In the genomic region with DNA sequence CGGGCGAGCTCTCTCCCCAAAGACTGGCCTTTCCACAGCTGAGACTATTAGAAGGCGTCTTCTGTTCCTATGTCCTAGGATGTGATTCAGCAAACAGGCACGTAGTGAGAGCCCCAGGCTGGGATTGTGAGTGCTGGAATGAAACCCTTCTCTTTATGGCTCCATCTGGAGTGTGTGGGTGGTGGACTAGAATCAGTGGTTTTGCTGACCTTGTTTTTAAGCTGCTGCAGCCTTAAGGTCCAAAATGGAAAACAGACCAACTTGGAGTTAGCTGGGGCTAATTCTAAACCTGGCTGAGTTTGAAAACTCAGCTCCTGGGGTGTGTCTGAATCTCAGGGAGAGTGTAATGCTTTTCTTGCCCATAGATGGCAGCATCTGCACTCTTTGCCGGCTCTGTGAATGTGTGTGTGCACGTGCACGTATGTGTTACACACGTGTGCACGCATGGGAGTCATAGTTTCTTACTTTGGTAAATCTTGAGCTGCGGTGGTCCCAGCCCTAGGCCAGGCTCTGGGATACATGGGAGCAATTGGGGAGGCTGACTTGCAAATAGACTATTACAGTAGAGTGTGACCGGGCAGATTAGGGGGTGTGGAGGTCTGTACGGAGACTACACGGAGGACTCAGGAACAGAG, we compare ENCODE assay signal across 1 cellular context.
TF ChIP-seq lines count a peak whose summit lies in the region.

No MANE protein-coding gene starts in this region.

TF ChIP-seq in HepG2, 621 proteins besides CTCF, POLR2A, EP300 and RAD21 (continued from another document and continues in another):
- TF ChIP-seq, protein P1, sequence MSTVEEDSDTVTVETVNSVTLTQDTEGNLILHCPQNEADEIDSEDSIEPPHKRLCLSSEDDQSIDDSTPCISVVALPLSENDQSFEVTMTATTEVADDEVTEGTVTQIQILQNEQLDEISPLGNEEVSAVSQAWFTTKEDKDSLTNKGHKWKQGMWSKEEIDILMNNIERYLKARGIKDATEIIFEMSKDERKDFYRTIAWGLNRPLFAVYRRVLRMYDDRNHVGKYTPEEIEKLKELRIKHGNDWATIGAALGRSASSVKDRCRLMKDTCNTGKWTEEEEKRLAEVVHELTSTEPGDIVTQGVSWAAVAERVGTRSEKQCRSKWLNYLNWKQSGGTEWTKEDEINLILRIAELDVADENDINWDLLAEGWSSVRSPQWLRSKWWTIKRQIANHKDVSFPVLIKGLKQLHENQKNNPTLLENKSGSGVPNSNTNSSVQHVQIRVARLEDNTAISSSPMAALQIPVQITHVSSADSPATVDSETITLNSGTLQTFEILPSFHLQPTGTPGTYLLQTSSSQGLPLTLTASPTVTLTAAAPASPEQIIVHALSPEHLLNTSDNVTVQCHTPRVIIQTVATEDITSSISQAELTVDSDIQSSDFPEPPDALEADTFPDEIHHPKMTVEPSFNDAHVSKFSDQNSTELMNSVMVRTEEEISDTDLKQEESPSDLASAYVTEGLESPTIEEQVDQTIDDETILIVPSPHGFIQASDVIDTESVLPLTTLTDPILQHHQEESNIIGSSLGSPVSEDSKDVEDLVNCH (CRISPR knock-in tag; IDR thresholded peaks at IDR 0.05): no peak
- TF ChIP-seq SMAD3 (CRISPR knock-in tag; IDR thresholded peaks at IDR 0.05): 0 out of 2 replicates have a peak, but pooled peaks have one; percentile 50
- no peak for TF ChIP-seq HOXA5 (CRISPR knock-in tag; IDR thresholded peaks at IDR 0.05)
- TF ChIP-seq, protein P2, sequence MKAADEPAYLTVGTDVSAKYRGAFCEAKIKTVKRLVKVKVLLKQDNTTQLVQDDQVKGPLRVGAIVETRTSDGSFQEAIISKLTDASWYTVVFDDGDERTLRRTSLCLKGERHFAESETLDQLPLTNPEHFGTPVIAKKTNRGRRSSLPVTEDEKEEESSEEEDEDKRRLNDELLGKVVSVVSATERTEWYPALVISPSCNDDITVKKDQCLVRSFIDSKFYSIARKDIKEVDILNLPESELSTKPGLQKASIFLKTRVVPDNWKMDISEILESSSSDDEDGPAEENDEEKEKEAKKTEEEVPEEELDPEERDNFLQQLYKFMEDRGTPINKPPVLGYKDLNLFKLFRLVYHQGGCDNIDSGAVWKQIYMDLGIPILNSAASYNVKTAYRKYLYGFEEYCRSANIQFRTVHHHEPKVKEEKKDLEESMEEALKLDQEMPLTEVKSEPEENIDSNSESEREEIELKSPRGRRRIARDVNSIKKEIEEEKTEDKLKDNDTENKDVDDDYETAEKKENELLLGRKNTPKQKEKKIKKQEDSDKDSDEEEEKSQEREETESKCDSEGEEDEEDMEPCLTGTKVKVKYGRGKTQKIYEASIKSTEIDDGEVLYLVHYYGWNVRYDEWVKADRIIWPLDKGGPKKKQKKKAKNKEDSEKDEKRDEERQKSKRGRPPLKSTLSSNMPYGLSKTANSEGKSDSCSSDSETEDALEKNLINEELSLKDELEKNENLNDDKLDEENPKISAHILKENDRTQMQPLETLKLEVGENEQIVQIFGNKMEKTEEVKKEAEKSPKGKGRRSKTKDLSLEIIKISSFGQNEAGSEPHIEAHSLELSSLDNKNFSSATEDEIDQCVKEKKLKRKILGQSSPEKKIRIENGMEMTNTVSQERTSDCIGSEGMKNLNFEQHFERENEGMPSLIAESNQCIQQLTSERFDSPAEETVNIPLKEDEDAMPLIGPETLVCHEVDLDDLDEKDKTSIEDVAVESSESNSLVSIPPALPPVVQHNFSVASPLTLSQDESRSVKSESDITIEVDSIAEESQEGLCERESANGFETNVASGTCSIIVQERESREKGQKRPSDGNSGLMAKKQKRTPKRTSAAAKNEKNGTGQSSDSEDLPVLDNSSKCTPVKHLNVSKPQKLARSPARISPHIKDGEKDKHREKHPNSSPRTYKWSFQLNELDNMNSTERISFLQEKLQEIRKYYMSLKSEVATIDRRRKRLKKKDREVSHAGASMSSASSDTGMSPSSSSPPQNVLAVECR (CRISPR knock-in tag; IDR thresholded peaks at IDR 0.05; ENCODE audit: borderline replicate concordance): peak; percentile 31; the same call in 1 of the 2 replicates
- TF ChIP-seq RAD51 (IDR thresholded peaks at IDR 0.05; ENCODE audit: borderline replicate concordance): no peak
- TF ChIP-seq, protein P3, sequence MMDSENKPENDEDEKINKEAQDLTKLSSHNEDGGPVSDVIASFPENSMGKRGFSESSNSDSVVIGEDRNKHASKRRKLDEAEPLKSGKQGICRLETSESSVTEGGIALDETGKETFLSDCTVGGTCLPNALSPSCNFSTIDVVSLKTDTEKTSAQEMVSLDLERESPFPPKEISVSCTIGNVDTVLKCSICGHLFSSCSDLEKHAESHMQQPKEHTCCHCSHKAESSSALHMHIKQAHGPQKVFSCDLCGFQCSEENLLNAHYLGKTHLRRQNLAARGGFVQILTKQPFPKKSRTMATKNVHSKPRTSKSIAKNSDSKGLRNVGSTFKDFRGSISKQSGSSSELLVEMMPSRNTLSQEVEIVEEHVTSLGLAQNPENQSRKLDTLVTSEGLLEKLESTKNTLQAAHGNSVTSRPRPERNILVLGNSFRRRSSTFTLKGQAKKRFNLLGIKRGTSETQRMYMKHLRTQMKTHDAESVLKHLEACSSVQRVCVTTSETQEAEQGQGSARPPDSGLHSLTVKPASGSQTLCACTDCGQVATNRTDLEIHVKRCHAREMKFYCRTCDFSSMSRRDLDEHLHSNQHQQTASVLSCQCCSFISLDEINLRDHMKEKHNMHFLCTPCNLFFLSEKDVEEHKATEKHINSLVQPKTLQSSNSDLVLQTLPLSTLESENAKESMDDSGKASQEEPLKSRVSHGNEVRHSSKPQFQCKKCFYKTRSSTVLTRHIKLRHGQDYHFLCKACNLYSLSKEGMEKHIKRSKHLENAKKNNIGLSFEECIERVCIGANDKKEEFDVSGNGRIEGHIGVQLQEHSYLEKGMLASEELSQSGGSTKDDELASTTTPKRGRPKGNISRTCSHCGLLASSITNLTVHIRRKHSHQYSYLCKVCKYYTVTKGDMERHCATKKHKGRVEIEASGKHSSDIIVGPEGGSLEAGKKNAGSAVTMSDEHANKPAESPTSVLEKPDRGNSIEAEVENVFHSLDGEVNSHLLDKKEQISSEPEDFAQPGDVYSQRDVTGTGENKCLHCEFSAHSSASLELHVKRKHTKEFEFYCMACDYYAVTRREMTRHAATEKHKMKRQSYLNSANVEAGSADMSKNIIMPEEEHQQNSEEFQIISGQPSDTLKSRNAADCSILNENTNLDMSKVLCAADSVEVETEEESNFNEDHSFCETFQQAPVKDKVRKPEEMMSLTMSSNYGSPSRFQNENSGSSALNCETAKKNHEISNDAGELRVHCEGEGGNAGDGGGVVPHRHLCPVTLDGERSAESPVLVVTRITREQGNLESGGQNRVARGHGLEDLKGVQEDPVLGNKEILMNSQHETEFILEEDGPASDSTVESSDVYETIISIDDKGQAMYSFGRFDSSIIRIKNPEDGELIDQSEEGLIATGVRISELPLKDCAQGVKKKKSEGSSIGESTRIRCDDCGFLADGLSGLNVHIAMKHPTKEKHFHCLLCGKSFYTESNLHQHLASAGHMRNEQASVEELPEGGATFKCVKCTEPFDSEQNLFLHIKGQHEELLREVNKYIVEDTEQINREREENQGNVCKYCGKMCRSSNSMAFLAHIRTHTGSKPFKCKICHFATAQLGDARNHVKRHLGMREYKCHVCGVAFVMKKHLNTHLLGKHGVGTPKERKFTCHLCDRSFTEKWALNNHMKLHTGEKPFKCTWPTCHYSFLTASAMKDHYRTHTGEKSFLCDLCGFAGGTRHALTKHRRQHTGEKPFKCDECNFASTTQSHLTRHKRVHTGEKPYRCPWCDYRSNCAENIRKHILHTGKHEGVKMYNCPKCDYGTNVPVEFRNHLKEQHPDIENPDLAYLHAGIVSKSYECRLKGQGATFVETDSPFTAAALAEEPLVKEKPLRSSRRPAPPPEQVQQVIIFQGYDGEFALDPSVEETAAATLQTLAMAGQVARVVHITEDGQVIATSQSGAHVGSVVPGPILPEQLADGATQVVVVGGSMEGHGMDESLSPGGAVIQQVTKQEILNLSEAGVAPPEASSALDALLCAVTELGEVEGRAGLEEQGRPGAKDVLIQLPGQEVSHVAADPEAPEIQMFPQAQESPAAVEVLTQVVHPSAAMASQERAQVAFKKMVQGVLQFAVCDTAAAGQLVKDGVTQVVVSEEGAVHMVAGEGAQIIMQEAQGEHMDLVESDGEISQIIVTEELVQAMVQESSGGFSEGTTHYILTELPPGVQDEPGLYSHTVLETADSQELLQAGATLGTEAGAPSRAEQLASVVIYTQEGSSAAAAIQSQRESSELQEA (CRISPR knock-in tag; IDR thresholded peaks at IDR 0.05; ENCODE audit: not compliant biosample characterization): no peak
- TF ChIP-seq, protein P4, sequence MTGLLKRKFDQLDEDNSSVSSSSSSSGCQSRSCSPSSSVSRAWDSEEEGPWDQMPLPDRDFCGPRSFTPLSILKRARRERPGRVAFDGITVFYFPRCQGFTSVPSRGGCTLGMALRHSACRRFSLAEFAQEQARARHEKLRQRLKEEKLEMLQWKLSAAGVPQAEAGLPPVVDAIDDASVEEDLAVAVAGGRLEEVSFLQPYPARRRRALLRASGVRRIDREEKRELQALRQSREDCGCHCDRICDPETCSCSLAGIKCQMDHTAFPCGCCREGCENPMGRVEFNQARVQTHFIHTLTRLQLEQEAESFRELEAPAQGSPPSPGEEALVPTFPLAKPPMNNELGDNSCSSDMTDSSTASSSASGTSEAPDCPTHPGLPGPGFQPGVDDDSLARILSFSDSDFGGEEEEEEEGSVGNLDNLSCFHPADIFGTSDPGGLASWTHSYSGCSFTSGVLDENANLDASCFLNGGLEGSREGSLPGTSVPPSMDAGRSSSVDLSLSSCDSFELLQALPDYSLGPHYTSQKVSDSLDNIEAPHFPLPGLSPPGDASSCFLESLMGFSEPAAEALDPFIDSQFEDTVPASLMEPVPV (CRISPR knock-in tag; IDR thresholded peaks at IDR 0.05): no peak
- TF ChIP-seq MTA1 (CRISPR knock-in tag; IDR thresholded peaks at IDR 0.05; ENCODE audit: borderline replicate concordance): no peak
- no peak for TF ChIP-seq PHF20 (CRISPR knock-in tag; IDR thresholded peaks at IDR 0.05)
- TF ChIP-seq ZNF780A (CRISPR knock-in tag; IDR thresholded peaks at IDR 0.05): no peak
- TF ChIP-seq, protein P5, sequence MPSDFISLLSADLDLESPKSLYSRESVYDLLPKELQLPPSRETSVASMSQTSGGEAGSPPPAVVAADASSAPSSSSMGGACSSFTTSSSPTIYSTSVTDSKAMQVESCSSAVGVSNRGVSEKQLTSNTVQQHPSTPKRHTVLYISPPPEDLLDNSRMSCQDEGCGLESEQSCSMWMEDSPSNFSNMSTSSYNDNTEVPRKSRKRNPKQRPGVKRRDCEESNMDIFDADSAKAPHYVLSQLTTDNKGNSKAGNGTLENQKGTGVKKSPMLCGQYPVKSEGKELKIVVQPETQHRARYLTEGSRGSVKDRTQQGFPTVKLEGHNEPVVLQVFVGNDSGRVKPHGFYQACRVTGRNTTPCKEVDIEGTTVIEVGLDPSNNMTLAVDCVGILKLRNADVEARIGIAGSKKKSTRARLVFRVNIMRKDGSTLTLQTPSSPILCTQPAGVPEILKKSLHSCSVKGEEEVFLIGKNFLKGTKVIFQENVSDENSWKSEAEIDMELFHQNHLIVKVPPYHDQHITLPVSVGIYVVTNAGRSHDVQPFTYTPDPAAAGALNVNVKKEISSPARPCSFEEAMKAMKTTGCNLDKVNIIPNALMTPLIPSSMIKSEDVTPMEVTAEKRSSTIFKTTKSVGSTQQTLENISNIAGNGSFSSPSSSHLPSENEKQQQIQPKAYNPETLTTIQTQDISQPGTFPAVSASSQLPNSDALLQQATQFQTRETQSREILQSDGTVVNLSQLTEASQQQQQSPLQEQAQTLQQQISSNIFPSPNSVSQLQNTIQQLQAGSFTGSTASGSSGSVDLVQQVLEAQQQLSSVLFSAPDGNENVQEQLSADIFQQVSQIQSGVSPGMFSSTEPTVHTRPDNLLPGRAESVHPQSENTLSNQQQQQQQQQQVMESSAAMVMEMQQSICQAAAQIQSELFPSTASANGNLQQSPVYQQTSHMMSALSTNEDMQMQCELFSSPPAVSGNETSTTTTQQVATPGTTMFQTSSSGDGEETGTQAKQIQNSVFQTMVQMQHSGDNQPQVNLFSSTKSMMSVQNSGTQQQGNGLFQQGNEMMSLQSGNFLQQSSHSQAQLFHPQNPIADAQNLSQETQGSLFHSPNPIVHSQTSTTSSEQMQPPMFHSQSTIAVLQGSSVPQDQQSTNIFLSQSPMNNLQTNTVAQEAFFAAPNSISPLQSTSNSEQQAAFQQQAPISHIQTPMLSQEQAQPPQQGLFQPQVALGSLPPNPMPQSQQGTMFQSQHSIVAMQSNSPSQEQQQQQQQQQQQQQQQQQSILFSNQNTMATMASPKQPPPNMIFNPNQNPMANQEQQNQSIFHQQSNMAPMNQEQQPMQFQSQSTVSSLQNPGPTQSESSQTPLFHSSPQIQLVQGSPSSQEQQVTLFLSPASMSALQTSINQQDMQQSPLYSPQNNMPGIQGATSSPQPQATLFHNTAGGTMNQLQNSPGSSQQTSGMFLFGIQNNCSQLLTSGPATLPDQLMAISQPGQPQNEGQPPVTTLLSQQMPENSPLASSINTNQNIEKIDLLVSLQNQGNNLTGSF (CRISPR knock-in tag; IDR thresholded peaks at IDR 0.05): no peak
- peak; percentile 69 for TF ChIP-seq ZNF781 (CRISPR knock-in tag; IDR thresholded peaks at IDR 0.05; ENCODE audit: borderline replicate concordance, not compliant biosample characterization)
- no peak for TF ChIP-seq CBX5 (CRISPR knock-in tag; IDR thresholded peaks at IDR 0.05; ENCODE audit: borderline replicate concordance)
- no peak for TF ChIP-seq ATAD3A (CRISPR knock-in tag; IDR thresholded peaks at IDR 0.05)
- TF ChIP-seq, protein P6, sequence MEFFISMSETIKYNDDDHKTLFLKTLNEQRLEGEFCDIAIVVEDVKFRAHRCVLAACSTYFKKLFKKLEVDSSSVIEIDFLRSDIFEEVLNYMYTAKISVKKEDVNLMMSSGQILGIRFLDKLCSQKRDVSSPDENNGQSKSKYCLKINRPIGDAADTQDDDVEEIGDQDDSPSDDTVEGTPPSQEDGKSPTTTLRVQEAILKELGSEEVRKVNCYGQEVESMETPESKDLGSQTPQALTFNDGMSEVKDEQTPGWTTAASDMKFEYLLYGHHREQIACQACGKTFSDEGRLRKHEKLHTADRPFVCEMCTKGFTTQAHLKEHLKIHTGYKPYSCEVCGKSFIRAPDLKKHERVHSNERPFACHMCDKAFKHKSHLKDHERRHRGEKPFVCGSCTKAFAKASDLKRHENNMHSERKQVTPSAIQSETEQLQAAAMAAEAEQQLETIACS (CRISPR knock-in tag; IDR thresholded peaks at IDR 0.05): peak; percentile 79
- no peak for TF ChIP-seq KLF9 (CRISPR knock-in tag; IDR thresholded peaks at IDR 0.05; ENCODE audit: low read depth)
- TF ChIP-seq, protein P7, sequence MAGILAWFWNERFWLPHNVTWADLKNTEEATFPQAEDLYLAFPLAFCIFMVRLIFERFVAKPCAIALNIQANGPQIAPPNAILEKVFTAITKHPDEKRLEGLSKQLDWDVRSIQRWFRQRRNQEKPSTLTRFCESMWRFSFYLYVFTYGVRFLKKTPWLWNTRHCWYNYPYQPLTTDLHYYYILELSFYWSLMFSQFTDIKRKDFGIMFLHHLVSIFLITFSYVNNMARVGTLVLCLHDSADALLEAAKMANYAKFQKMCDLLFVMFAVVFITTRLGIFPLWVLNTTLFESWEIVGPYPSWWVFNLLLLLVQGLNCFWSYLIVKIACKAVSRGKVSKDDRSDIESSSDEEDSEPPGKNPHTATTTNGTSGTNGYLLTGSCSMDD (CRISPR knock-in tag; IDR thresholded peaks at IDR 0.05): no peak
- TF ChIP-seq KLF11 (CRISPR knock-in tag; IDR thresholded peaks at IDR 0.05): no peak; the same call in 1 of the 2 replicates
- TF ChIP-seq ZNF619 (CRISPR knock-in tag; IDR thresholded peaks at IDR 0.05): no peak
- TF ChIP-seq CAMTA2 (CRISPR knock-in tag; IDR thresholded peaks at IDR 0.05; ENCODE audit: borderline replicate concordance): no peak
- no peak for TF ChIP-seq SIX1 (CRISPR knock-in tag; IDR thresholded peaks at IDR 0.05; ENCODE audit: borderline replicate concordance)
- no peak for TF ChIP-seq RELA (CRISPR knock-in tag; IDR thresholded peaks at IDR 0.05)
